ENCODE assay signal across 8 cellular contexts in the genomic region with DNA sequence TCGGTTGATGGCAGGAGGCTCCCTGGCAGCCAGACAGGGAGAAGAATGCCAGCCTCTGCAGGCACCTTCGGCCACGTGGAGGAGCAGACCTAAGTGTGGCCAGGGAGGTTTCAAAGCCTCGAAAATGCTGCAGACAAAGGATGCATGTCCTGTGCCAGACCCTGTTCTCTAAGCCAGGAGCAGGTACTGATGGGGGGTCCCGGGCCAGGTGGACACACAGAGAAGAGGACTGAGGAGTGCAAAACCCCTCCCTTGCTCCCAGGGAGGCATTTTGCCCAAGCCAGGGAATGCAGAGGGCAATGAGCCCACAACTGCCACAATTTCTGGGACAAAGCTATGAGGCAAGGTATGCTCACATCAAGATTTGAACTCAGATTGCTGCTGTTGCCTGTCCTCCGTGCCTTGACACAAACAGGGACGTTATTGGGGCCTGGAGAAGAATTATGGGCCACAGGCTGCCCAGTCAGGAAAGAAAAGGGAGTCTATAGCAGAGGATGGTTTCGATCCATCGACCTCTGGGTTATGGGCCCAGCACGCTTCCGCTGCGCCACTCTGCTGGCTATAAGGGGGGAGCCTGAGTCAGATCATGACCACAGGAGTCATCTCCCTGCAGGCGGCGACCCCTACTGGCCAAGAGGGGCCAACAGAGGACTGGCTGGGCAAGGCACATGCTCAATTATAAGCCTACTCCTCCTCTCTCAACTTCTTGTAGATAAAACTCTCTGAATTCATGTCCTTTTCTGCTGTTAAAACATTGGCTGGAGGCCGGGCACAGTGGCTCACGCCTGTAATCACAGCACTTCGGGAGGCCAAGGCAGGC. TPM values are rescaled to one million over a fixed set of nuclear protein-coding genes. Genes with fewer than 3 reads are reported as not detected.
A peak's percentile ranks its signal among the peaks of the same experiment; 100 is the strongest.
DNase-seq lines count a peak whose midpoint lies in the region; ATAC-seq and TF ChIP-seq lines count a peak whose summit lies in the region.

No MANE protein-coding gene starts in this region.

- H3K4me1 Mint-ChIP-seq in T-helper 2 cell treated with Interferon-gamma antibody and Interleukin-4, amounts not matched to agents 5 μg/mL and 100 μg/mL, for 36 hours (ENCODE audit: low read depth) = peaks cover 20% of the 10 kb centered on the region

- peak overlapping the region; percentile 63 for H3K4me3 Mint-ChIP-seq in T-helper 2 cell treated with Interferon-gamma antibody and Interleukin-4, amounts not matched to agents 5 μg/mL and 100 μg/mL, for 36 hours

- CTCF ChIA-PET in GM10248 (lab: Yijun Ruan, JAX) = interaction anchor here (0.7 to 3.3 kb wide), 14 partner anchors 10 to 60 kb away, joined by 3 to 14 read pairs (median 4); no protein-coding TSS in a partner anchor

- ATAC-seq in HG02759 (IDR thresholded peaks at IDR 0.05; ENCODE audit: unreplicated experiment) = peak; percentile 66
- ATAC-seq in right cardiac atrium = peak; percentile 86 to 89
- ATAC-seq in GM18502 (IDR thresholded peaks at IDR 0.05; ENCODE audit: poor library complexity, unreplicated experiment) = no peak

- H3K27me3 Mint-ChIP-seq in T-helper 2 cell treated with Interferon-gamma antibody and Interleukin-4, amounts not matched to agents 5 μg/mL and 100 μg/mL, for 36 hours (ENCODE audit: low read depth) = peaks cover 2% of the 10 kb centered on the region

- H3K4me3 ChIP-seq in right cardiac atrium (ENCODE audit: low read length) (no peak overlapping the region), rectal smooth muscle tissue (ENCODE audit: low read length) (no peak overlapping the region)

- H3K27me3 ChIP-seq in right cardiac atrium (ENCODE audit: control insufficient read depth, insufficient read depth) = no peaks in the 10 kb centered on the region
- no peaks in the 10 kb centered on the region for H3K27me3 ChIP-seq in rectal smooth muscle tissue (ENCODE audit: control insufficient read depth, insufficient read depth, low read length)

- peak overlapping the region; percentile 83 for H3K27ac Mint-ChIP-seq in T-helper 2 cell treated with Interferon-gamma antibody and Interleukin-4, amounts not matched to agents 5 μg/mL and 100 μg/mL, for 36 hours

- H3K4me1 ChIP-seq in right cardiac atrium (ENCODE audit: control insufficient read depth, insufficient read depth, low read length) = no peaks in the 10 kb centered on the region
- H3K4me1 ChIP-seq in rectal smooth muscle tissue (ENCODE audit: control insufficient read depth, insufficient read depth, low read length) = peaks cover 9% of the 10 kb centered on the region

- intact Hi-C loops in right cardiac atrium (cut with DNase I) = loop anchor here in 2 of 4 donors (5.0 kb wide), 1 partner anchor 58 kb away; no protein-coding TSS in a partner anchor

- POLR2A ChIA-PET in GM10248 (lab: Yijun Ruan, JAX) = no interaction called here

- H3K9me3 Mint-ChIP-seq in T-helper 2 cell treated with Interferon-gamma antibody and Interleukin-4, amounts not matched to agents 5 μg/mL and 100 μg/mL, for 36 hours = no peaks in the 10 kb centered on the region

- TF ChIP-seq CTCF in GM10248 (IDR thresholded peaks at IDR 0.05; ENCODE audit: control extremely low read depth, extremely low read depth, low read depth, missing control alignments) = peak; percentile 94

- no peak overlapping the region for H3K9ac ChIP-seq in rectal smooth muscle tissue (ENCODE audit: low read length)

- 5% methylated on average over 17 of the region's 17 CpGs for WGBS in right cardiac atrium

- DNase-seq in GM10248 (ENCODE audit: extremely low spot score) = peak; percentile 90
- peak; percentile 74 to 81 for DNase-seq in NCI-H1930 (lab: John Stamatoyannopoulos, UW)
- peak; percentile 86 for DNase-seq in T-helper 2 cell treated with Interferon-gamma antibody and Interleukin-4, amounts not matched to agents 5 μg/mL and 100 μg/mL, for 36 hours (ENCODE audit: low spot score)
- DNase-seq in right cardiac atrium = peak; percentile 87 to 95 (median 93)

- H3K36me3 Mint-ChIP-seq in T-helper 2 cell treated with Interferon-gamma antibody and Interleukin-4, amounts not matched to agents 5 μg/mL and 100 μg/mL, for 36 hours (ENCODE audit: low read depth) = peaks cover 1% of the 10 kb centered on the region

- peak overlapping the region; percentile 7 for H3K27ac ChIP-seq in angular gyrus (ENCODE audit: low read depth, low read length)
- peak overlapping the region; percentile 29 for H3K27ac ChIP-seq in right cardiac atrium (ENCODE audit: low read length)
- H3K27ac ChIP-seq in rectal smooth muscle tissue (ENCODE audit: low read depth, low read length) = peak overlapping the region; percentile 46

- no peaks in the 10 kb centered on the region for H3K36me3 ChIP-seq in rectal smooth muscle tissue (ENCODE audit: control insufficient read depth, insufficient read depth, low read length)

- H3K9me3 ChIP-seq in right cardiac atrium (ENCODE audit: control insufficient read depth, low read length) = no peaks in the 10 kb centered on the region

RNA-seq across cellular contexts. Expression of a gene that starts 25.1 kb away (rescaled TPM):
- 10 to 100 TPM; 35.7 to 69.1 (median 41.6) TPM for total RNA-seq in right cardiac atrium
- 19.9 TPM for polyA plus RNA-seq in right cardiac atrium

RNA-seq across cellular contexts. Expression of a gene that starts 35.9 kb away (rescaled TPM):
- 10 to 100 TPM; 67.4 to 99.6 (median 77.1) TPM for total RNA-seq in right cardiac atrium
- 79.1 TPM for polyA plus RNA-seq in right cardiac atrium

RNA-seq across cellular contexts. Expression of a gene that starts 43.9 kb away (rescaled TPM):
- total RNA-seq in right cardiac atrium = 10 to 100 TPM; 31.0 to 34.7 (median 33.5) TPM
- 20.8 TPM for polyA plus RNA-seq in right cardiac atrium
